Comparison of ENCODE assay signal across 30 cellular contexts in the genomic region with DNA sequence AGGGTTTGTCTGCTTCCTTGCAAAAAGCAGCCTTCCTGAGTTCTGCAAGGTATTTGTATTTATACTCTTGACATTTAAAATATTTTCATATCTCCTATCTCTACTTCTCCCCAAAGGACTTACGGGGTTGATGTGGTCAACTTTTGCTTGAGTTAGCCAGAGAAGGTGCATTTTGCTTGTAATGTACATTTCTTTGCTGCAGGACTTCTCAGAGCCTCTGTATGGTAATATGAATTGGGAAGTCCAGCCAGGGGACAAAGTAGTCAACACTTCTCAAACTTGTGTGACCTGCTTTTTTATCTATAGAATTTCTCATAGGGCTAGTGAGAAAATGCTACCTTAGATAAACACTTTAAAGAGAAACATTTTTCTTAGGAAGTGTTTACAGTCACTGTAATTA.
A peak's percentile ranks its signal among the peaks of the same experiment; 100 is the strongest.
DNase-seq lines count a peak whose midpoint lies in the region; ATAC-seq, FAIRE-seq and TF ChIP-seq lines count a peak whose summit lies in the region.
"Had no signal": no experiment of that assay in that cellular context is flagged by ENCODE, and none has a peak within 500 bp of the region (broad histone marks: within the 10 kb centered on the region; RNA-seq: fewer than 3 reads in every experiment).

No MANE protein-coding gene starts in this region.

- H3K79me2 ChIP-seq in K562 (ENCODE audit: control insufficient read depth, insufficient read depth, low read length): no peaks in the 10 kb centered on the region

- no peaks in the 10 kb centered on the region for H3K9me1 ChIP-seq in K562 (ENCODE audit: control insufficient read depth, insufficient read depth, low read length)

- no peaks in the 10 kb centered on the region for H4K20me1 ChIP-seq in K562 (replicated peaks; ENCODE audit: control insufficient read depth, insufficient read depth, low read length)
- H4K20me1 ChIP-seq: BLaER1; BLaER1 treated with 17β-estradiol and CSF1 and Interleukin-3, amounts not matched to agents 10 nM and 100 nM had no signal

- TF ChIP-seq CTCF in HEK293 (tag by site-specific recombination; IDR thresholded peaks at IDR 0.05): no peak
- TF ChIP-seq CTCF in K562 (IDR thresholded peaks at IDR 0.05 in 2 of 3, conservative IDR thresholded peaks at IDR 0.05 in 1 of 3; ENCODE audit: insufficient read depth in 2 of 3, low read depth in 1 of 3, low read length in 3 of 3): no peak
- no peak for TF ChIP-seq CTCF in uterus (IDR thresholded peaks at IDR 0.05)

- H3K27ac ChIP-seq in HEK293 (ENCODE audit: extremely low read depth, low read depth, low read length) (no peak overlapping the region), K562 (ENCODE audit: extremely low read depth, low read depth, low read length) (no peak overlapping the region), uterus (no peak overlapping the region)
- H3K27ac ChIP-seq: 22Rv1; A549; BLaER1; BLaER1 treated with 17β-estradiol and CSF1 and Interleukin-3, amounts not matched to agents 10 nM and 100 nM; C4-2B had no signal

- TF ChIP-seq POLR2A in K562 (conservative IDR thresholded peaks at IDR 0.05) (no peak), uterus (IDR thresholded peaks at IDR 0.05) (no peak)

- H3K36me3 ChIP-seq in HEK293 (ENCODE audit: control insufficient read depth in 2 of 2, insufficient read depth in 1 of 2, low read length in 2 of 2) (no peaks in the 10 kb centered on the region), K562 (ENCODE audit: control insufficient read depth, insufficient read depth, low read length) (no peaks in the 10 kb centered on the region), uterus (no peaks in the 10 kb centered on the region)
- H3K36me3 ChIP-seq: BE2C; BLaER1; BLaER1 treated with 17β-estradiol and CSF1 and Interleukin-3, amounts not matched to agents 10 nM and 100 nM had no signal

- no peak overlapping the region for H3K4me2 ChIP-seq in K562 (ENCODE audit: insufficient read depth, low read length)
- H3K4me2 ChIP-seq: A549; BLaER1; BLaER1 treated with 17β-estradiol and CSF1 and Interleukin-3, amounts not matched to agents 10 nM and 100 nM had no signal

- H3K27me3 ChIP-seq in K562 (ENCODE audit: control insufficient read depth in 2 of 2, insufficient read depth in 2 of 2, low read length in 2 of 2) (no peaks in the 10 kb centered on the region), uterus (no peaks in the 10 kb centered on the region)
- H3K27me3 ChIP-seq: BE2C; BLaER1; BLaER1 treated with 17β-estradiol and CSF1 and Interleukin-3, amounts not matched to agents 10 nM and 100 nM had no signal

- no peak overlapping the region for H3K4me3 ChIP-seq in HEK293 (ENCODE audit: low read depth, low read length)
- no peak overlapping the region for H3K4me3 ChIP-seq in K562
- no peak overlapping the region for H3K4me3 ChIP-seq in uterus
- H3K4me3 ChIP-seq: A549; BLaER1; BLaER1 treated with 17β-estradiol and CSF1 and Interleukin-3, amounts not matched to agents 10 nM and 100 nM had no signal

- no peak for FAIRE-seq in K562 (lab: Jason Lieb, UNC)
- FAIRE-seq: A204.1, A549, D721Med had no signal

- in situ Hi-C loops in K562 (cut with MboI): no loop called here

- no TSS peak for BruUV-seq in K562 (replicated peaks; lab: Mats Ljungman, UMichigan)

- no peaks in the 10 kb centered on the region for H3K9me3 ChIP-seq in HEK293 (ENCODE audit: control insufficient read depth, insufficient read depth, low read depth, low read length)
- no peaks in the 10 kb centered on the region for H3K9me3 ChIP-seq in K562 (replicated peaks; ENCODE audit: control insufficient read depth, insufficient read depth, low read depth, low read length)
- peaks cover 0 to 5% of the 10 kb centered on the region in 2 donors for H3K9me3 ChIP-seq in uterus
- H3K9me3 ChIP-seq: A549, BE2C had no signal

- no peak for ATAC-seq in K562
- ATAC-seq: A549; CD8-positive, alpha-beta T cell had no signal

- no peak for DNase-seq in K562 (ENCODE audit: extremely low read depth in 1 of 4, low spot score in 3 of 4)
- no peak for DNase-seq in DMS 273 treated with DMSO at 0.1 percent for 48 hours (lab: John Stamatoyannopoulos, UW)
- DNase-seq in uterus: no peak
- DNase-seq: 8988T; ACHN; AML-193; BE2C; C1 segment of cervical spinal cord; Caco-2; Calu3; CD4-positive, alpha-beta memory T cell; CD4-positive, alpha-beta T cell; CD4-positive, CD25-positive, alpha-beta regulatory T cell; CD8-positive, alpha-beta memory T cell; CD8-positive, alpha-beta T cell; COR-L47; DMS153; DMS53; DMS79; DMS79 treated with DMSO at 0.1 percent for 48 hours; DND-41; EL had no signal

- H2AFZ ChIP-seq in K562 (ENCODE audit: low read depth, low read length): no peak overlapping the region

- TF ChIP-seq EP300 in K562 (IDR thresholded peaks at IDR 0.05; ENCODE audit: low read length): no peak

- no peak for TF ChIP-seq RAD21 in K562 (CRISPR knock-in tag; conservative IDR thresholded peaks at IDR 0.05 in 1 of 2, IDR thresholded peaks at IDR 0.05 in 1 of 2)

- POLR2A ChIA-PET in HEK293 (lab: Yijun Ruan, JAX): no interaction called here
- POLR2A ChIA-PET in K562 (lab: Yijun Ruan, JAX): no interaction called here

- H3K4me1 ChIP-seq in HEK293 (ENCODE audit: control insufficient read depth, insufficient read depth, low read length): no peaks in the 10 kb centered on the region
- H3K4me1 ChIP-seq in K562 (replicated peaks in 1 of 2; ENCODE audit: control insufficient read depth in 2 of 2, insufficient read depth in 2 of 2, low read length in 2 of 2): no peaks in the 10 kb centered on the region
- no peaks in the 10 kb centered on the region for H3K4me1 ChIP-seq in uterus
- H3K4me1 ChIP-seq: A549, BE2C, BLaER1, Caco-2 had no signal

- intact Hi-C loops in K562 (cut with micrococcal nuclease) (no loop called here), uterus (cut with DNase I; ENCODE audit: low total_unique reads) (no loop called here)

- WGBS in K562 (ENCODE audit: insufficient coverage, low coverage, missing lambda C conversion rate): 0% methylated on average over 1 of the region's 1 CpG

- CTCF ChIA-PET in HEK293 (lab: Yijun Ruan, JAX) (no interaction called here), K562 (lab: Yijun Ruan, JAX; ENCODE audit: low intra/inter-chr PET ratio) (no interaction called here)

- H3K9ac ChIP-seq in K562 (ENCODE audit: insufficient read depth in 1 of 2, low read depth in 2 of 2, low read length in 2 of 2): no peak overlapping the region
- H3K9ac ChIP-seq: BLaER1; BLaER1 treated with 17β-estradiol and CSF1 and Interleukin-3, amounts not matched to agents 10 nM and 100 nM had no signal

TF ChIP-seq in HEK293, 187 proteins besides CTCF, POLR2A, EP300 and RAD21:
- TF ChIP-seq ZNF239 (tag by site-specific recombination; IDR thresholded peaks at IDR 0.05) (peak; percentile 67; the same call in 1 of the 2 replicates), ZXDB (tag by site-specific recombination; IDR thresholded peaks at IDR 0.05) (no peak), SCRT1 (tag by site-specific recombination; IDR thresholded peaks at IDR 0.05; ENCODE audit: borderline replicate concordance) (no peak), TRIM28 (IDR thresholded peaks at IDR 0.05; ENCODE audit: borderline replicate concordance, low read length) (no peak)

TF ChIP-seq in K562, 482 proteins besides CTCF, POLR2A, EP300 and RAD21:
- TF ChIP-seq ZNF239 (CRISPR knock-in tag; IDR thresholded peaks at IDR 0.05) (peak; percentile 74), MAFK (IDR thresholded peaks at IDR 0.05; ENCODE audit: low read length) (no peak)

Comparison
In these comparisons a context has a peak if more than half of its experiments do, and no peak if none do; other contexts are left out.
1. Of the 44 proteins assayed by ChIP-seq in both K562 and HEK293: peak only in K562: none; only in HEK293: none; in both: ZNF239; in neither: 43.